1 cellular context compared by ENCODE assay signal in genomic region chr17:48641541-48642058, GRCh38.
TF ChIP-seq lines count a peak whose summit lies in the region.

No MANE protein-coding gene starts in this region.

TF ChIP-seq in GM23338, 12 proteins besides CTCF, POLR2A, EP300 and RAD21 (continued from another document):
- TF ChIP-seq ZNF462 (CRISPR knock-in tag; IDR thresholded peaks at IDR 0.05), result no peak
